8 cellular contexts compared by ENCODE assay signal in the genomic region with DNA sequence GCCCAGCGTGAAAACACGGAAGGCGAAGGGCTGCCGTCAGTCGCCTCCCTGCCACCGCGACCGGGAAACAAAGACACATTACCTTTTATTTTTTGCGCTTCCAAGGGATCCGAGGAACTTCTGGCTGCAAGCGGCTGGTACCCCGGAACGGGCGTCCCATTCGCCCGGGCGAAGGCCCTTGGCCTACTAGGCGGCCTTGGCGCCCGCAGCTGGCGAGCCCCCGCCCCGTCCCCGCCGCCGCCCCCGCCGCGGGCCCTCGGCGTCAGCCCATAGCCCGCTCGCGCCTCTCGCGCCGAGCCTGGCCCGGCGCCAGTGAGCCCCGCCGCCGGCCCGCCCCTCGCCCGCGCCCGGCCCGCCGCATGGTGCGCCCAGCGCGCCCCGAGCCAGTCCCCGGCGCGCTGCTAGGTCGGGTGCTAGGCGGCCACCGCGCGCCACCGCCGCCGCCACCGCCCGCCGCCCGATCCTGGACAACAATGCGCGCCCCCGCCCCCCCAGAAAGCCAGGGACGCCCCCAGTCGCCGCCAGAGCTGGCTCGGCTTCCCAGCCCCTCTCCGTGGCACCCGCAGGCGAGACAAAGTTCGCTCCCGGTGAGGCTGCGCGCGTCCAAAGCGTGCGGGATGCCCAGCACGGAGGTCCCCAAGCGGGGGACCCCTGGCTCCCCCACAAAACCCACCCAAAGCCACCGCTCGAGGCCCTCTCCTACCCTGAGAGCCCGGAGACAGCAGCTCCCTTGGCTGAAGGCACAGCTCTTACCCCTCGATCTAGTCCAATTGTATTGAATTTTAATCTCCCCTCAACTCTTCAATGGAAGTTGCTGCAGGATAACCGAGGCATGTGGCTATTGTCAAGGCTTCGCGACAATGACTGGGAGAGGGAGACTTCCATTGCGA.
DNase-seq lines count a peak whose midpoint lies in the region; ATAC-seq, FAIRE-seq and TF ChIP-seq lines count a peak whose summit lies in the region.

No MANE protein-coding gene starts in this region.

- intact Hi-C loops in pancreas (cut with DNase I) = no loop called here

- H3K4me1 ChIP-seq in pancreas = no peaks in the 10 kb centered on the region

- H3K27me3 Mint-ChIP-seq in activated CD8-positive, alpha-beta T cell treated with anti-CD3 and anti-CD28 coated beads, Interleukin-2, amount 10 ng/mL, durations not matched to agents 7 days and 5 days (ENCODE audit: low read depth) = peaks cover 74% of the 10 kb centered on the region

- peak; percentile 12 to 42 for ATAC-seq in activated CD4-positive, CD25-positive, alpha-beta regulatory T cell treated with anti-CD3 and anti-CD28 coated beads, Interleukin-2, amount 50 U/mL, for 24 hours
- ATAC-seq in activated CD8-positive, alpha-beta T cell treated with anti-CD3 and anti-CD28 coated beads, Interleukin-2, amount 10 ng/mL, durations not matched to agents 7 days and 5 days = peak; percentile 55
- ATAC-seq in pancreas = peak; percentile 35 to 70 (median 60)
- ATAC-seq in HG02973 (IDR thresholded peaks at IDR 0.05; ENCODE audit: unreplicated experiment) = no peak
- no peak for ATAC-seq in GM19467 (IDR thresholded peaks at IDR 0.05; ENCODE audit: unreplicated experiment)
- no peak for ATAC-seq in GM21528 (IDR thresholded peaks at IDR 0.05; ENCODE audit: low FRiP score, unreplicated experiment)

- no peaks in the 10 kb centered on the region for H3K36me3 ChIP-seq in pancreas

- H3K27ac ChIP-seq in pancreas = peak overlapping the region in 3 of 4 donors; percentile 2 to 43 (median 22)

- peaks cover 17% of the 10 kb centered on the region for H3K4me1 Mint-ChIP-seq in activated CD8-positive, alpha-beta T cell treated with anti-CD3 and anti-CD28 coated beads, Interleukin-2, amount 10 ng/mL, durations not matched to agents 7 days and 5 days (ENCODE audit: low read depth)

- H3K4me3 ChIP-seq in pancreas = peak overlapping the region; percentile 4 to 44 (median 32)

- TF ChIP-seq CTCF in pancreas (IDR thresholded peaks at IDR 0.05) = no peak

- H3K4me3 Mint-ChIP-seq in activated CD8-positive, alpha-beta T cell treated with anti-CD3 and anti-CD28 coated beads, Interleukin-2, amount 10 ng/mL, durations not matched to agents 7 days and 5 days = peak overlapping the region; percentile 35

- POLR2A ChIA-PET in activated CD8-positive, alpha-beta T cell treated with anti-CD3 and anti-CD28 coated beads, Interleukin-2, amount 10 ng/mL, durations not matched to agents 7 days and 5 days (lab: Charles Lee) = no interaction called here

- no peak for FAIRE-seq in pancreas (lab: Jason Lieb, UNC)

- H3K9me3 ChIP-seq in pancreas = no peaks in the 10 kb centered on the region

- H3K36me3 Mint-ChIP-seq in activated CD8-positive, alpha-beta T cell treated with anti-CD3 and anti-CD28 coated beads, Interleukin-2, amount 10 ng/mL, durations not matched to agents 7 days and 5 days (ENCODE audit: low read depth) = no peaks in the 10 kb centered on the region

- no peak overlapping the region for H3K27ac Mint-ChIP-seq in activated CD8-positive, alpha-beta T cell treated with anti-CD3 and anti-CD28 coated beads, Interleukin-2, amount 10 ng/mL, durations not matched to agents 7 days and 5 days

- 1 to 3% methylated on average over 76 to 95 of the region's 95 CpGs for WGBS in pancreas, 2 donors

- H3K9me3 Mint-ChIP-seq in activated CD8-positive, alpha-beta T cell treated with anti-CD3 and anti-CD28 coated beads, Interleukin-2, amount 10 ng/mL, durations not matched to agents 7 days and 5 days (ENCODE audit: insufficient read depth) = no peaks in the 10 kb centered on the region

- no peak for DNase-seq in activated CD4-positive, CD25-positive, alpha-beta regulatory T cell treated with anti-CD3 and anti-CD28 coated beads, Interleukin-2, amount 50 U/mL, for 72 hours
- DNase-seq in activated CD8-positive, alpha-beta T cell treated with anti-CD3 and anti-CD28 coated beads, Interleukin-2, amount 10 ng/mL, durations not matched to agents 7 days and 5 days = no peak
- DNase-seq in glomerular visceral epithelial cell (ENCODE audit: extremely low spot score) (peak; percentile 63), pancreas (peak in 2 of 6 donors; percentile 58 to 63)

- CTCF ChIA-PET in activated CD8-positive, alpha-beta T cell treated with anti-CD3 and anti-CD28 coated beads, Interleukin-2, amount 10 ng/mL, durations not matched to agents 7 days and 5 days (lab: Charles Lee) = no interaction called here

- H3K27me3 ChIP-seq in pancreas = no peaks in the 10 kb centered on the region

Comparison
In these comparisons a context has a peak if more than half of its experiments do, and no peak if none do; other contexts are left out.
1. ATAC-seq: peak in activated CD4-positive, CD25-positive, alpha-beta regulatory T cell treated with anti-CD3 and anti-CD28 coated beads, Interleukin-2, amount 50 U/mL, for 24 hours (2 of 2), activated CD8-positive, alpha-beta T cell treated with anti-CD3 and anti-CD28 coated beads, Interleukin-2, amount 10 ng/mL, durations not matched to agents 7 days and 5 days (single experiment) and pancreas (4 of 4); none in HG02973 (single experiment), GM19467 (single experiment) and GM21528 (single experiment).